Comparison of ENCODE assay signal across 1 cellular context in the genomic region with DNA sequence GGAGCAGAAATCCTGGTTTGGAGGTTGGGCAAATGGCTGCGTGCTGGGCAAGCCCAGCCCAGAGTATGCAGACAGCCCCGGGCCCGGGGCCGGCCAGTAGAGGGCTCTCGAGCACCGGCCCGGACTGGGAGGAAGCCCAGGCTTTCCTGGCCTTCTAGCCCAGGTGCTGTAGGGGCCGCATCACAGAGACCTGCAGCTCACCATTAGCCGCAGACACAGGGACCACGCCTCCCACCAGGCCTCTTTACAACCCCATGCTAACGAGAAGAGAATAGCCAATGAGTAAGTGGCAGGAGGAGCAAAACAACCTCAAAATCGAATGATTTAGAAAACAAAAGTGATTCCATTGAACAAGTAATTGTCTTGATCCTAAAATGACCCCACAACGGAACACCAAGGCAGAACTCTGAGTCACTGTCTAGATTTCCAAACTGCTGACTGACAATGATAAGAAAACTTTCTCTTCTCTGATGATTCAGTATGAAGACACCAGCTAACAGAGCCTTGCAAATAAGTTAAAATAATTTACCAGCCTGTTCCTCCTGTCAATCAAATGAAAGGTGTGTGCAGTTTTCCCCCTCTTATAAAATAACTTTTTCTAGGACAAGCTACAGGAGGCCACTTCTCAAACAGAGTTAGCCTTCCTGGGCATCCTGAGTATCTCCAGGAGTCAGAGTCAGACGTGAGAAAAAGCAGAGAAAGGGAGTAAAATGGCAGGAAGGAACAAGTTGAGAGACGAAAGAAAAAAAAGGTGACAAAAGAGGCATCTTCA.
TF ChIP-seq lines count a peak whose summit lies in the region.

No MANE protein-coding gene starts in this region.

TF ChIP-seq in HepG2, 621 proteins besides CTCF, POLR2A, EP300 and RAD21 (continued from another document and continues in another):
- TF ChIP-seq, protein P1, sequence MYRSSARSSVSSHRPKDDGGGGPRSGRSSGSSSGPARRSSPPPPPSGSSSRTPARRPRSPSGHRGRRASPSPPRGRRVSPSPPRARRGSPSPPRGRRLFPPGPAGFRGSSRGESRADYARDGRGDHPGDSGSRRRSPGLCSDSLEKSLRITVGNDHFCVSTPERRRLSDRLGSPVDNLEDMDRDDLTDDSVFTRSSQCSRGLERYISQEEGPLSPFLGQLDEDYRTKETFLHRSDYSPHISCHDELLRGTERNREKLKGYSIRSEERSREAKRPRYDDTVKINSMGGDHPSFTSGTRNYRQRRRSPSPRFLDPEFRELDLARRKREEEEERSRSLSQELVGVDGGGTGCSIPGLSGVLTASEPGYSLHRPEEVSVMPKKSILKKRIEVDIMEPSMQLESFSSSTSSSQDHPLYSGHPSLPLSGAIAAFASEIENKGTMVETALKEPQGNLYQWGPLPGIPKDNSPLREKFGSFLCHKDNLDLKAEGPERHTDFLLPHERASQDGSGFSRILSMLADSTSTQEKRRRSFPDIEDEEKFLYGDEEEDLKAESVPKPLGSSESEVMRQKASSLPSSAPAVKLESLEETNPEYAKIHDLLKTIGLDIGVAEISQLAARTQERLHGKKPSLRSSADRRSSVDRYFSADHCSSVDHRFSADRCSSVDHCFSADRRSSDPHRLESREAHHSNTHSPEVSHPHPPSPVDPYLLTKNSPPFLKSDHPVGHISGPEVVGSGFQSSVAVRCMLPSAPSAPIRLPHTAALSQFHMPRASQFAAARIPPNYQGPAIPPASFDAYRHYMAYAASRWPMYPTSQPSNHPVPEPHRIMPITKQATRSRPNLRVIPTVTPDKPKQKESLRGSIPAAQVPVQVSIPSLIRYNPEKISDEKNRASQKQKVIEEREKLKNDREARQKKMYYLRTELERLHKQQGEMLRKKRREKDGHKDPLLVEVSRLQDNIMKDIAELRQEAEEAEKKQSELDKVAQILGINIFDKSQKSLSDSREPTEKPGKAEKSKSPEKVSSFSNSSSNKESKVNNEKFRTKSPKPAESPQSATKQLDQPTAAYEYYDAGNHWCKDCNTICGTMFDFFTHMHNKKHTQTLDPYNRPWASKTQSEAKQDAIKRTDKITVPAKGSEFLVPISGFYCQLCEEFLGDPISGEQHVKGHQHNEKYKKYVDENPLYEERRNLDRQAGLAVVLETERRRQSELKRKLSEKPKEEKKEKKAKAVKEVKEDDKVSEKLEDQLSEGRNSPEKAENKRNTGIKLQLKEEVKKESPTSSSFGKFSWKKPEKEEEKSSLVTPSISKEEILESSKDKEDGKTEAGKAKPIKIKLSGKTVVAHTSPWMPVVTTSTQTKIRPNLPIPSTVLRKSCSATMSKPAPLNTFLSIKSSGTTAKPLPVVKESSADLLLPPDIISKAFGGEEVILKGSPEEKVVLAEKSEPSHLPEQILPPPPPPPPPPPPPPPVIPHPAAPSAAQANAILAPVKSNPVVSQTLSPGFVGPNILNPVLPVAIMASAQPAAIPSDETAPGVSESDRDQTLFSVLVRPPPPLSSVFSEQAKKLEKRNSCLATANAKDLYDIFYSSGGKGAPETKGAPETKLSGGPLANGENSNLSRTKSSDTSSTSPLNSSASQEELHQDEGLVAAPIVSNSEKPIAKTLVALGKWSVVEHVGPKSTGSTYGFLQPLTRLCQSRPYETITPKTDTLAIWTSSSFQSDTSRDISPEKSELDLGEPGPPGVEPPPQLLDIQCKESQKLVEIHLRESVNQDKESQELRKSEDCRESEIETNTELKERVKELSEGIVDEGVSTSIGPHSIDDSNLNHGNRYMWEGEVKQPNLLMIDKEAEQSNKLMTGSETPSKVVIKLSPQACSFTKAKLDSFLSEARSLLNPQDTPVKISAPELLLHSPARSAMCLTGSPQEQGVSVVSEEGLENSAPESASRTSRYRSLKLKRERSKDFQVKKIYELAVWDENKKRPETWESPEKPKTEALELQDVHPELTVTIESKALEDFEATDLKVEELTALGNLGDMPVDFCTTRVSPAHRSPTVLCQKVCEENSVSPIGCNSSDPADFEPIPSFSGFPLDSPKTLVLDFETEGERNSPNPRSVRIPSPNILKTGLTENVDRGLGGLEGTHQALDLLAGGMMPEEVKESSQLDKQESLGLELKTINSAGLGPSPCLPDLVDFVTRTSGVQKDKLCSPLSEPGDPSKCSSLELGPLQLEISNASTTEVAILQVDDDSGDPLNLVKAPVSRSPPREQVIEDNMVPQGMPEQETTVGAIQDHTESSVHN (CRISPR knock-in tag; IDR thresholded peaks at IDR 0.05) = no peak
- TF ChIP-seq KLF12 (CRISPR knock-in tag; IDR thresholded peaks at IDR 0.05; ENCODE audit: borderline replicate concordance) (no peak), FOSL1 (CRISPR knock-in tag; IDR thresholded peaks at IDR 0.05; ENCODE audit: borderline replicate concordance) (no peak), ZC3H13 (CRISPR knock-in tag; IDR thresholded peaks at IDR 0.05) (no peak), SAFB2 (CRISPR knock-in tag; IDR thresholded peaks at IDR 0.05; ENCODE audit: borderline replicate concordance, low read depth) (no peak), ZNF3 (CRISPR knock-in tag; IDR thresholded peaks at IDR 0.05) (no peak), THRA (CRISPR knock-in tag; IDR thresholded peaks at IDR 0.05; ENCODE audit: borderline replicate concordance) (0 out of 2 replicates have a peak, but pooled peaks have one; percentile 25), SMC3 (IDR thresholded peaks at IDR 0.05; ENCODE audit: low read length) (peak; percentile 51; the same call in 1 of the 2 replicates), ZNF251 (CRISPR knock-in tag; IDR thresholded peaks at IDR 0.05) (no peak), ZNF772 (CRISPR knock-in tag; IDR thresholded peaks at IDR 0.05) (no peak), SKI (IDR thresholded peaks at IDR 0.05; ENCODE audit: partially characterized antibody) (no peak), ZNF879 (CRISPR knock-in tag; IDR thresholded peaks at IDR 0.05) (no peak), HNF4A (CRISPR knock-in tag; IDR thresholded peaks at IDR 0.05) (no peak), FOXA1 (IDR thresholded peaks at IDR 0.05) (no peak), FOXA1 (CRISPR knock-in tag; IDR thresholded peaks at IDR 0.05) (no peak), AGO1 (IDR thresholded peaks at IDR 0.05; ENCODE audit: low read depth, low read length, poor library complexity, severe bottlenecking) (peak; percentile 70), EEA1 (CRISPR knock-in tag; IDR thresholded peaks at IDR 0.05; ENCODE audit: borderline replicate concordance) (no peak), ZNF598 (CRISPR knock-in tag; IDR thresholded peaks at IDR 0.05; ENCODE audit: borderline replicate concordance) (peak; percentile 68; the same call in 1 of the 2 replicates), HOXA7 (CRISPR knock-in tag; IDR thresholded peaks at IDR 0.05) (no peak), ZSCAN20 (CRISPR knock-in tag; IDR thresholded peaks at IDR 0.05; ENCODE audit: borderline replicate concordance) (no peak), MBNL3 (CRISPR knock-in tag; conservative IDR thresholded peaks at IDR 0.05) (no peak), MZF1 (CRISPR knock-in tag; IDR thresholded peaks at IDR 0.05; ENCODE audit: borderline replicate concordance) (no peak), HOXD1 (CRISPR knock-in tag; IDR thresholded peaks at IDR 0.05) (no peak), KMT2B (CRISPR knock-in tag; IDR thresholded peaks at IDR 0.05) (no peak), KDM1A (CRISPR knock-in tag; IDR thresholded peaks at IDR 0.05) (no peak), ZNF136 (CRISPR knock-in tag; IDR thresholded peaks at IDR 0.05; ENCODE audit: low read depth) (no peak), ZNF235 (CRISPR knock-in tag; IDR thresholded peaks at IDR 0.05; ENCODE audit: borderline replicate concordance) (0 out of 2 replicates have a peak, but pooled peaks have one; percentile 60), NFYB (CRISPR knock-in tag; IDR thresholded peaks at IDR 0.05) (no peak), TEAD3 (CRISPR knock-in tag; optimal IDR thresholded peaks at IDR 0.05; ENCODE audit: borderline replicate concordance) (peak; percentile 25), ZNF782 (CRISPR knock-in tag; IDR thresholded peaks at IDR 0.05; ENCODE audit: borderline replicate concordance) (no peak), YY1 (IDR thresholded peaks at IDR 0.05; ENCODE audit: insufficient read depth, insufficient replicate concordance, low read depth, low read length) (peak; percentile 78), RELA (CRISPR knock-in tag; IDR thresholded peaks at IDR 0.05) (no peak), HCFC1 (IDR thresholded peaks at IDR 0.05; ENCODE audit: low read depth, low read length) (no peak), TAF15 (IDR thresholded peaks at IDR 0.05; ENCODE audit: low read depth, low read length, poor library complexity, severe bottlenecking) (no peak), POLR2AphosphoS5 (IDR thresholded peaks at IDR 0.05; ENCODE audit: low read depth, low read length) (no peak), ATF7 (IDR thresholded peaks at IDR 0.05) (no peak), ATF7 (CRISPR knock-in tag; IDR thresholded peaks at IDR 0.05) (no peak), ZNF317 (CRISPR knock-in tag; IDR thresholded peaks at IDR 0.05) (0 out of 2 replicates have a peak, but pooled peaks have one; percentile 28), ARID3A (IDR thresholded peaks at IDR 0.05; ENCODE audit: low read depth, low read length) (no peak)
- TF ChIP-seq, protein P2, sequence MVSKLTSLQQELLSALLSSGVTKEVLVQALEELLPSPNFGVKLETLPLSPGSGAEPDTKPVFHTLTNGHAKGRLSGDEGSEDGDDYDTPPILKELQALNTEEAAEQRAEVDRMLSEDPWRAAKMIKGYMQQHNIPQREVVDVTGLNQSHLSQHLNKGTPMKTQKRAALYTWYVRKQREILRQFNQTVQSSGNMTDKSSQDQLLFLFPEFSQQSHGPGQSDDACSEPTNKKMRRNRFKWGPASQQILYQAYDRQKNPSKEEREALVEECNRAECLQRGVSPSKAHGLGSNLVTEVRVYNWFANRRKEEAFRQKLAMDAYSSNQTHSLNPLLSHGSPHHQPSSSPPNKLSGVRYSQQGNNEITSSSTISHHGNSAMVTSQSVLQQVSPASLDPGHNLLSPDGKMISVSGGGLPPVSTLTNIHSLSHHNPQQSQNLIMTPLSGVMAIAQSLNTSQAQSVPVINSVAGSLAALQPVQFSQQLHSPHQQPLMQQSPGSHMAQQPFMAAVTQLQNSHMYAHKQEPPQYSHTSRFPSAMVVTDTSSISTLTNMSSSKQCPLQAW (CRISPR knock-in tag; IDR thresholded peaks at IDR 0.05) = no peak; the same call in 1 of the 2 replicates
- TF ChIP-seq, protein P3, sequence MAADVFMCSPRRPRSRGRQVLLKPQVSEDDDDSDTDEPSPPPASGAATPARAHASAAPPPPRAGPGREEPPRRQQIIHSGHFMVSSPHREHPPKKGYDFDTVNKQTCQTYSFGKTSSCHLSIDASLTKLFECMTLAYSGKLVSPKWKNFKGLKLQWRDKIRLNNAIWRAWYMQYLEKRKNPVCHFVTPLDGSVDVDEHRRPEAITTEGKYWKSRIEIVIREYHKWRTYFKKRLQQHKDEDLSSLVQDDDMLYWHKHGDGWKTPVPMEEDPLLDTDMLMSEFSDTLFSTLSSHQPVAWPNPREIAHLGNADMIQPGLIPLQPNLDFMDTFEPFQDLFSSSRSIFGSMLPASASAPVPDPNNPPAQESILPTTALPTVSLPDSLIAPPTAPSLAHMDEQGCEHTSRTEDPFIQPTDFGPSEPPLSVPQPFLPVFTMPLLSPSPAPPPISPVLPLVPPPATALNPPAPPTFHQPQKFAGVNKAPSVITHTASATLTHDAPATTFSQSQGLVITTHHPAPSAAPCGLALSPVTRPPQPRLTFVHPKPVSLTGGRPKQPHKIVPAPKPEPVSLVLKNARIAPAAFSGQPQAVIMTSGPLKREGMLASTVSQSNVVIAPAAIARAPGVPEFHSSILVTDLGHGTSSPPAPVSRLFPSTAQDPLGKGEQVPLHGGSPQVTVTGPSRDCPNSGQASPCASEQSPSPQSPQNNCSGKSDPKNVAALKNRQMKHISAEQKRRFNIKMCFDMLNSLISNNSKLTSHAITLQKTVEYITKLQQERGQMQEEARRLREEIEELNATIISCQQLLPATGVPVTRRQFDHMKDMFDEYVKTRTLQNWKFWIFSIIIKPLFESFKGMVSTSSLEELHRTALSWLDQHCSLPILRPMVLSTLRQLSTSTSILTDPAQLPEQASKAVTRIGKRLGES (CRISPR knock-in tag; IDR thresholded peaks at IDR 0.05; ENCODE audit: borderline replicate concordance) = no peak
- TF ChIP-seq, protein P4, sequence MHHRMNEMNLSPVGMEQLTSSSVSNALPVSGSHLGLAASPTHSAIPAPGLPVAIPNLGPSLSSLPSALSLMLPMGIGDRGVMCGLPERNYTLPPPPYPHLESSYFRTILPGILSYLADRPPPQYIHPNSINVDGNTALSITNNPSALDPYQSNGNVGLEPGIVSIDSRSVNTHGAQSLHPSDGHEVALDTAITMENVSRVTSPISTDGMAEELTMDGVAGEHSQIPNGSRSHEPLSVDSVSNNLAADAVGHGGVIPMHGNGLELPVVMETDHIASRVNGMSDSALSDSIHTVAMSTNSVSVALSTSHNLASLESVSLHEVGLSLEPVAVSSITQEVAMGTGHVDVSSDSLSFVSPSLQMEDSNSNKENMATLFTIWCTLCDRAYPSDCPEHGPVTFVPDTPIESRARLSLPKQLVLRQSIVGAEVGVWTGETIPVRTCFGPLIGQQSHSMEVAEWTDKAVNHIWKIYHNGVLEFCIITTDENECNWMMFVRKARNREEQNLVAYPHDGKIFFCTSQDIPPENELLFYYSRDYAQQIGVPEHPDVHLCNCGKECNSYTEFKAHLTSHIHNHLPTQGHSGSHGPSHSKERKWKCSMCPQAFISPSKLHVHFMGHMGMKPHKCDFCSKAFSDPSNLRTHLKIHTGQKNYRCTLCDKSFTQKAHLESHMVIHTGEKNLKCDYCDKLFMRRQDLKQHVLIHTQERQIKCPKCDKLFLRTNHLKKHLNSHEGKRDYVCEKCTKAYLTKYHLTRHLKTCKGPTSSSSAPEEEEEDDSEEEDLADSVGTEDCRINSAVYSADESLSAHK (CRISPR knock-in tag; IDR thresholded peaks at IDR 0.05; ENCODE audit: borderline replicate concordance) = no peak
- TF ChIP-seq, protein P5, sequence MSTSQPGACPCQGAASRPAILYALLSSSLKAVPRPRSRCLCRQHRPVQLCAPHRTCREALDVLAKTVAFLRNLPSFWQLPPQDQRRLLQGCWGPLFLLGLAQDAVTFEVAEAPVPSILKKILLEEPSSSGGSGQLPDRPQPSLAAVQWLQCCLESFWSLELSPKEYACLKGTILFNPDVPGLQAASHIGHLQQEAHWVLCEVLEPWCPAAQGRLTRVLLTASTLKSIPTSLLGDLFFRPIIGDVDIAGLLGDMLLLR (CRISPR knock-in tag; IDR thresholded peaks at IDR 0.05) = 0 out of 2 replicates have a peak, but pooled peaks have one; percentile 23
